Comparison of ENCODE assay signal across 16 cellular contexts in genomic region chr6:87945966-87946365, GRCh38.
DNase-seq lines count a peak whose midpoint lies in the region; ATAC-seq and TF ChIP-seq lines count a peak whose summit lies in the region.
"Had no signal": no experiment of that assay in that cellular context is flagged by ENCODE, and none has a peak within 500 bp of the region (broad histone marks: within the 10 kb centered on the region; RNA-seq: fewer than 3 reads in every experiment).

No MANE protein-coding gene starts in this region.

- no peak for TF ChIP-seq EP300 in suprapubic skin (IDR thresholded peaks at IDR 0.05)

- no peak for TF ChIP-seq POLR2A in suprapubic skin (IDR thresholded peaks at IDR 0.05)

- H3K4me1 ChIP-seq in fibroblast of lung (ENCODE audit: control insufficient read depth, extremely low read depth, insufficient read depth, low read length) (no peaks in the 10 kb centered on the region), suprapubic skin (peaks cover 19% of the 10 kb centered on the region)

- no peaks in the 10 kb centered on the region for H3K79me2 ChIP-seq in fibroblast of lung (ENCODE audit: control insufficient read depth, insufficient read depth, low read length)

- no peaks in the 10 kb centered on the region for H3K9me3 Mint-ChIP-seq in nephron progenitor cell
- H3K9me3 Mint-ChIP-seq: T-helper 1 cell treated with Interleukin-12 subunit alpha and Interleukin-12 subunit beta and Interleukin-4 antibody, amounts not matched to agents 30 μg/mL and 1 μg/mL, for 36 hours had no signal

- H3K4me3 ChIP-seq in fibroblast of lung (replicated peaks in 1 of 4; ENCODE audit: control extremely low read depth in 1 of 4, insufficient read depth in 1 of 4, low read depth in 3 of 4, low read length in 4 of 4): no peak overlapping the region
- H3K4me3 ChIP-seq in suprapubic skin: no peak overlapping the region
- H3K4me3 ChIP-seq: GM12878, testis had no signal

- no peak overlapping the region for H3K4me3 Mint-ChIP-seq in nephron progenitor cell
- H3K4me3 Mint-ChIP-seq: T-helper 1 cell treated with Interleukin-12 subunit alpha and Interleukin-12 subunit beta and Interleukin-4 antibody, amounts not matched to agents 30 μg/mL and 1 μg/mL, for 36 hours had no signal

- H3K27ac Mint-ChIP-seq in nephron progenitor cell: no peak overlapping the region
- H3K27ac Mint-ChIP-seq: T-helper 1 cell treated with Interleukin-12 subunit alpha and Interleukin-12 subunit beta and Interleukin-4 antibody, amounts not matched to agents 30 μg/mL and 1 μg/mL, for 36 hours had no signal

- no peak overlapping the region for H2AFZ ChIP-seq in fibroblast of lung (ENCODE audit: low read length)

- H3K4me2 ChIP-seq in fibroblast of lung (ENCODE audit: extremely low read depth, insufficient read depth, low read length): no peak overlapping the region

- H3K9me3 ChIP-seq in fibroblast of lung (ENCODE audit: control insufficient read depth, insufficient read depth, low read depth, low read length): no peaks in the 10 kb centered on the region
- no peaks in the 10 kb centered on the region for H3K9me3 ChIP-seq in suprapubic skin
- H3K9me3 ChIP-seq: testis had no signal

- CTCF ChIA-PET in RWPE1 (lab: Yijun Ruan, JAX): interaction anchor here (1.2 kb wide), 1 partner anchor 342 kb away, joined by 4 read pairs; no protein-coding TSS in a partner anchor

- DNase-seq in NCI-H1694 (lab: John Stamatoyannopoulos, UW) (peak; percentile 66), RWPE1 (ENCODE audit: low spot score) (peak; percentile 53), fibroblast of lung (ENCODE audit: low read depth in 2 of 2) (peak; percentile 11 to 41), suprapubic skin (ENCODE audit: low spot score in 2 of 2) (no peak), nephron progenitor cell (no peak)
- no peak for DNase-seq in stimulated activated CD4-positive, alpha-beta T cell treated with anti-CD3 and anti-CD28 coated beads, Interleukin-4, amount 100 ng/mL, for 1 hour
- DNase-seq: activated CD4-positive, CD25-positive, alpha-beta regulatory T cell; cerebellar nuclear complex; foreskin fibroblast; IMR-90; stimulated activated CD4-positive, alpha-beta T cell treated with anti-CD3 and anti-CD28 coated beads, Interleukin-4, amount 100 ng/mL, for 24 hours; testis had no signal

- peaks cover 2% of the 10 kb centered on the region for H3K27me3 Mint-ChIP-seq in nephron progenitor cell (ENCODE audit: low read depth, poor library complexity)

- TF ChIP-seq CTCF in RWPE1 (conservative IDR thresholded peaks at IDR 0.05; ENCODE audit: low read depth): no peak
- no peak for TF ChIP-seq CTCF in fibroblast of lung (conservative IDR thresholded peaks at IDR 0.05 in 1 of 2, IDR thresholded peaks at IDR 0.05 in 1 of 2; ENCODE audit: low read depth in 1 of 2, low read length in 2 of 2)
- TF ChIP-seq CTCF in suprapubic skin (IDR thresholded peaks at IDR 0.05): no peak
- no peak for TF ChIP-seq CTCF in nephron progenitor cell (IDR thresholded peaks at IDR 0.05)

- H3K4me1 Mint-ChIP-seq in nephron progenitor cell: peaks cover 44% of the 10 kb centered on the region

- POLR2A ChIA-PET in RWPE1 (lab: Yijun Ruan, JAX; ENCODE audit: low non-redundant PET): no interaction called here

- 20% methylated on average over 5 of the region's 5 CpGs for WGBS in suprapubic skin

- no peak overlapping the region for H3K9ac ChIP-seq in fibroblast of lung (ENCODE audit: insufficient read depth, low read length)

- H3K36me3 ChIP-seq in fibroblast of lung (ENCODE audit: control insufficient read depth, insufficient read depth, low read length) (no peaks in the 10 kb centered on the region), suprapubic skin (no peaks in the 10 kb centered on the region)

- H3K36me3 Mint-ChIP-seq in nephron progenitor cell (ENCODE audit: low read depth): no peaks in the 10 kb centered on the region

- ATAC-seq in GM19452 (IDR thresholded peaks at IDR 0.05; ENCODE audit: unreplicated experiment): no peak
- ATAC-seq: GM12878, left lobe of liver had no signal

- no peak overlapping the region for H3K27ac ChIP-seq in RWPE1
- no peak overlapping the region for H3K27ac ChIP-seq in fibroblast of lung (ENCODE audit: insufficient read depth, low read length)
- peak overlapping the region; percentile 49 for H3K27ac ChIP-seq in suprapubic skin
- H3K27ac ChIP-seq: testis had no signal

- H3K27me3 ChIP-seq in fibroblast of lung (ENCODE audit: control insufficient read depth, insufficient read depth, low read length) (no peaks in the 10 kb centered on the region), suprapubic skin (no peaks in the 10 kb centered on the region)
- H3K27me3 ChIP-seq: testis had no signal

- H4K20me1 ChIP-seq in fibroblast of lung (ENCODE audit: control insufficient read depth, extremely low read depth, insufficient read depth, low read length): no peaks in the 10 kb centered on the region

Comparison
In these comparisons a context has a peak if more than half of its experiments do, and no peak if none do; other contexts are left out.
1. DNase-seq: peak in NCI-H1694 (single experiment), RWPE1 (single experiment) and fibroblast of lung (2 of 2); none in suprapubic skin (0 of 2), nephron progenitor cell (single experiment) and stimulated activated CD4-positive, alpha-beta T cell treated with anti-CD3 and anti-CD28 coated beads, Interleukin-4, amount 100 ng/mL, for 1 hour (single experiment).